In genomic region chr1:198135366-198135765, GRCh38 we compare ENCODE assay signal across 6 cellular contexts.
"Had no signal": no experiment of that assay in that cellular context is flagged by ENCODE, and none has a peak within 500 bp of the region (broad histone marks: within the 10 kb centered on the region; RNA-seq: fewer than 3 reads in every experiment).

No MANE protein-coding gene starts in this region.

- H2AFZ ChIP-seq: GM23338 had no signal

- H3K27ac Mint-ChIP-seq: GM23338, H9, IgD-negative memory B cell had no signal

- ATAC-seq: GM23338, HepG2 had no signal

- H3K27ac ChIP-seq: HL-60 had no signal

- H3K9me3 Mint-ChIP-seq: GM23338 had no signal

- H3K4me1 Mint-ChIP-seq: GM23338, H9 had no signal

- H3K4me2 ChIP-seq: GM23338 had no signal

- H3K4me3 ChIP-seq: GM23338 had no signal

- H3K4me3 Mint-ChIP-seq: GM23338, H9, IgD-negative memory B cell had no signal

- DNase-seq: H9, HCEC 1CT had no signal
